ENCODE assay signal across 1 cellular context in genomic region chr11:115653926-115654325, GRCh38.
TF ChIP-seq lines count a peak whose summit lies in the region.

No MANE protein-coding gene starts in this region.

TF ChIP-seq in HEK293, 187 proteins besides CTCF, POLR2A, EP300 and RAD21 (continued from another document and continues in another):
- TF ChIP-seq ZNF18 (tag by site-specific recombination; IDR thresholded peaks at IDR 0.05) = peak; percentile 99
- peak; percentile 48; the same call in 1 of the 2 replicates for TF ChIP-seq ZEB2 (tag by site-specific recombination; IDR thresholded peaks at IDR 0.05)
- peak; percentile 69; the same call in 1 of the 2 replicates for TF ChIP-seq ZNF692 (tag by site-specific recombination; IDR thresholded peaks at IDR 0.05)
- no peak for TF ChIP-seq ZNF23 (tag by site-specific recombination; IDR thresholded peaks at IDR 0.05; ENCODE audit: borderline replicate concordance)
- TF ChIP-seq ELK4 (IDR thresholded peaks at IDR 0.05; ENCODE audit: borderline replicate concordance, low read depth, low read length) = no peak
- TF ChIP-seq ZNF433 (tag by site-specific recombination; IDR thresholded peaks at IDR 0.05; ENCODE audit: low read depth) = no peak
- peak; percentile 62 for TF ChIP-seq PRDM6 (tag by site-specific recombination; IDR thresholded peaks at IDR 0.05)
- no peak for TF ChIP-seq ZNF785 (tag by site-specific recombination; IDR thresholded peaks at IDR 0.05)
- TF ChIP-seq ZNF664 (tag by site-specific recombination; IDR thresholded peaks at IDR 0.05) = no peak
- no peak for TF ChIP-seq SALL2 (tag by site-specific recombination; IDR thresholded peaks at IDR 0.05; ENCODE audit: borderline replicate concordance)
- TF ChIP-seq MZF1 (tag by site-specific recombination; IDR thresholded peaks at IDR 0.05; ENCODE audit: borderline replicate concordance) = no peak
- no peak for TF ChIP-seq ZNF626 (tag by site-specific recombination; IDR thresholded peaks at IDR 0.05)
- TF ChIP-seq ZNF549 (tag by site-specific recombination; IDR thresholded peaks at IDR 0.05) = no peak
- TF ChIP-seq ZFP3 (tag by site-specific recombination; IDR thresholded peaks at IDR 0.05; ENCODE audit: low read depth) = no peak
- no peak for TF ChIP-seq ZNF830 (tag by site-specific recombination; IDR thresholded peaks at IDR 0.05; ENCODE audit: low read depth)
- TF ChIP-seq ZNF341 (tag by site-specific recombination; IDR thresholded peaks at IDR 0.05; ENCODE audit: low read depth) = peak; percentile 42
- no peak for TF ChIP-seq ZFP41 (tag by site-specific recombination; IDR thresholded peaks at IDR 0.05; ENCODE audit: borderline replicate concordance)
- TF ChIP-seq IKZF3 (tag by site-specific recombination; IDR thresholded peaks at IDR 0.05) = peak; percentile 50; the same call in 1 of the 2 replicates
- 0 out of 2 replicates have a peak, but pooled peaks have one; percentile 38 for TF ChIP-seq ZNF843 (tag by site-specific recombination; IDR thresholded peaks at IDR 0.05)
- TF ChIP-seq PRDM2 (tag by site-specific recombination; IDR thresholded peaks at IDR 0.05; ENCODE audit: borderline replicate concordance) = no peak
- peak; percentile 78 for TF ChIP-seq ZNF335 (tag by site-specific recombination; conservative IDR thresholded peaks at IDR 0.05)
- TF ChIP-seq PRDM4 (tag by site-specific recombination; IDR thresholded peaks at IDR 0.05) = 0 out of 2 replicates have a peak, but pooled peaks have one; percentile 33
- TF ChIP-seq GLIS2 (tag by site-specific recombination; IDR thresholded peaks at IDR 0.05) = no peak
- TF ChIP-seq ZBTB6 (tag by site-specific recombination; IDR thresholded peaks at IDR 0.05) = no peak
- no peak for TF ChIP-seq ZFP69B (tag by site-specific recombination; IDR thresholded peaks at IDR 0.05)
- TF ChIP-seq KLF10 (tag by site-specific recombination; IDR thresholded peaks at IDR 0.05) = no peak
- no peak for TF ChIP-seq ZNF280C (tag by site-specific recombination; IDR thresholded peaks at IDR 0.05)
- peak; percentile 28; the same call in 1 of the 2 replicates for TF ChIP-seq ZNF600 (tag by site-specific recombination; IDR thresholded peaks at IDR 0.05)
- no peak for TF ChIP-seq ZNF324 (tag by site-specific recombination; IDR thresholded peaks at IDR 0.05)
- TF ChIP-seq ZNF350 (tag by site-specific recombination; IDR thresholded peaks at IDR 0.05) = no peak
- no peak for TF ChIP-seq ZNF777 (tag by site-specific recombination; IDR thresholded peaks at IDR 0.05; ENCODE audit: borderline replicate concordance)
- TF ChIP-seq ZNF140 (tag by site-specific recombination; IDR thresholded peaks at IDR 0.05) = no peak
- no peak for TF ChIP-seq AEBP2 (tag by site-specific recombination; IDR thresholded peaks at IDR 0.05; ENCODE audit: borderline replicate concordance)
- no peak for TF ChIP-seq ZBTB49 (tag by site-specific recombination; IDR thresholded peaks at IDR 0.05; ENCODE audit: low read depth)
